ENCODE assay signal across 1 cellular context in the genomic region with DNA sequence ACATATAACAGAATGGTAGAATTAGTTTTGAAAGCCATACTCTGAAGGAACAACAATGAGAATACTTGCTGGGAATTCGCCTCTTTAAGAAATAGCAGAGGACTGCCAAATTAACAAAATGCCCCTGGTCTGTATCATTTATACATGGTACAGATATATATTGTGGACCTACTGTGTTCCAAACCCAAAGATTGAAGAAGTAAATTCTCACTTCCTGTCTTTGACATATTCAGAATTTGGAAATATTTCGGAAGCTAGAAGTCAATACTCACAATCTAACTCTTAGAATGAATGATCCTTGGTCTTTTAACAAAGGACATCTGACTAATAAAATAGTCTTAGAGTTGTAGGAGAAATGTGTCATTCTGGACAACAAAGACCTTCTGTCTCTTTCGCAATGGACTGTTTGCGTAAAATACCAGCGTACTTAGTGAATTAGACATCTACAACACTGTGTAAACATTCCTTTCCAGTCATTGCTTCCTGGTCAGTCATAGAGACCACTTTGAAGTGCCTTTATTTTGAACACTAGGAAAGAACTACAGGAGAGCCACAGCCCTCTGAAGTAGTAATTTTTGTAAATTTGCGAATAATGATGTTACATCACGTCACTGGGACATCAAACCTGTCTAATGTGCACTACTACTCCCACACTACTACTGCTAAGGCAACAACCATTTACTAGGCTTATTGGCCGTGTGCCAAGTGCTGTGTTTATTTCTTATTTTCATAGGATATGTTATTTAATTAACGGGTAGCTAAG.
A peak's percentile ranks its signal among the peaks of the same experiment; 100 is the strongest.
TF ChIP-seq lines count a peak whose summit lies in the region.

No MANE protein-coding gene starts in this region.

TF ChIP-seq in HepG2, 621 proteins besides CTCF, POLR2A, EP300 and RAD21 (continued from another document):
- TF ChIP-seq, protein P1, sequence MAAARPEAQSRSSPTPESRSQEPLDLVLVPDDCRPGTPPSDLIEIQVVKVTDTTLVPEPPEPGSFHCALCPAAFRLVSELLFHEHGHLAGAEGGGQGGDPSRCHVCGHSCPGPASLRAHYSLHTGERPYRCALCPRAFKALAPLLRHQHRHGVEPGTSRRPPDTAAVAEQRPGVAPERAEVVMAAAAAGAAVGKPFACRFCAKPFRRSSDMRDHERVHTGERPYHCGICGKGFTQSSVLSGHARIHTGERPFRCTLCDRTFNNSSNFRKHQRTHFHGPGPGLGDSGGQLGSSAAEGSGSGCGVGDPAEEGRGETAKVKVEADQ (CRISPR knock-in tag; IDR thresholded peaks at IDR 0.05; ENCODE audit: borderline replicate concordance), result no peak
- TF ChIP-seq CENPT (CRISPR knock-in tag; IDR thresholded peaks at IDR 0.05; ENCODE audit: low read depth), result no peak
- TF ChIP-seq, protein P2, sequence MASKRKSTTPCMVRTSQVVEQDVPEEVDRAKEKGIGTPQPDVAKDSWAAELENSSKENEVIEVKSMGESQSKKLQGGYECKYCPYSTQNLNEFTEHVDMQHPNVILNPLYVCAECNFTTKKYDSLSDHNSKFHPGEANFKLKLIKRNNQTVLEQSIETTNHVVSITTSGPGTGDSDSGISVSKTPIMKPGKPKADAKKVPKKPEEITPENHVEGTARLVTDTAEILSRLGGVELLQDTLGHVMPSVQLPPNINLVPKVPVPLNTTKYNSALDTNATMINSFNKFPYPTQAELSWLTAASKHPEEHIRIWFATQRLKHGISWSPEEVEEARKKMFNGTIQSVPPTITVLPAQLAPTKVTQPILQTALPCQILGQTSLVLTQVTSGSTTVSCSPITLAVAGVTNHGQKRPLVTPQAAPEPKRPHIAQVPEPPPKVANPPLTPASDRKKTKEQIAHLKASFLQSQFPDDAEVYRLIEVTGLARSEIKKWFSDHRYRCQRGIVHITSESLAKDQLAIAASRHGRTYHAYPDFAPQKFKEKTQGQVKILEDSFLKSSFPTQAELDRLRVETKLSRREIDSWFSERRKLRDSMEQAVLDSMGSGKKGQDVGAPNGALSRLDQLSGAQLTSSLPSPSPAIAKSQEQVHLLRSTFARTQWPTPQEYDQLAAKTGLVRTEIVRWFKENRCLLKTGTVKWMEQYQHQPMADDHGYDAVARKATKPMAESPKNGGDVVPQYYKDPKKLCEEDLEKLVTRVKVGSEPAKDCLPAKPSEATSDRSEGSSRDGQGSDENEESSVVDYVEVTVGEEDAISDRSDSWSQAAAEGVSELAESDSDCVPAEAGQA (IDR thresholded peaks at IDR 0.05; ENCODE audit: low read depth), result peak; percentile 87
- TF ChIP-seq, protein P2 (CRISPR knock-in tag; IDR thresholded peaks at IDR 0.05; ENCODE audit: borderline replicate concordance), result no peak
- TF ChIP-seq ZNF674 (CRISPR knock-in tag; IDR thresholded peaks at IDR 0.05; ENCODE audit: low read depth), result no peak
- TF ChIP-seq HMG20A (CRISPR knock-in tag; IDR thresholded peaks at IDR 0.05; ENCODE audit: borderline replicate concordance), result peak; percentile 99
- no peak for TF ChIP-seq AGO2 (optimal IDR thresholded peaks at IDR 0.05; ENCODE audit: low read depth, low read length)
- TF ChIP-seq TOPORS (CRISPR knock-in tag; IDR thresholded peaks at IDR 0.05), result no peak
- peak; percentile 85; the same call in 1 of the 2 replicates for TF ChIP-seq HOXD1 (CRISPR knock-in tag; IDR thresholded peaks at IDR 0.05)
- no peak for TF ChIP-seq ZNF550 (CRISPR knock-in tag; IDR thresholded peaks at IDR 0.05; ENCODE audit: borderline replicate concordance)
- TF ChIP-seq GATAD2A (CRISPR knock-in tag; IDR thresholded peaks at IDR 0.05), result peak; percentile 99
- TF ChIP-seq, protein P3, sequence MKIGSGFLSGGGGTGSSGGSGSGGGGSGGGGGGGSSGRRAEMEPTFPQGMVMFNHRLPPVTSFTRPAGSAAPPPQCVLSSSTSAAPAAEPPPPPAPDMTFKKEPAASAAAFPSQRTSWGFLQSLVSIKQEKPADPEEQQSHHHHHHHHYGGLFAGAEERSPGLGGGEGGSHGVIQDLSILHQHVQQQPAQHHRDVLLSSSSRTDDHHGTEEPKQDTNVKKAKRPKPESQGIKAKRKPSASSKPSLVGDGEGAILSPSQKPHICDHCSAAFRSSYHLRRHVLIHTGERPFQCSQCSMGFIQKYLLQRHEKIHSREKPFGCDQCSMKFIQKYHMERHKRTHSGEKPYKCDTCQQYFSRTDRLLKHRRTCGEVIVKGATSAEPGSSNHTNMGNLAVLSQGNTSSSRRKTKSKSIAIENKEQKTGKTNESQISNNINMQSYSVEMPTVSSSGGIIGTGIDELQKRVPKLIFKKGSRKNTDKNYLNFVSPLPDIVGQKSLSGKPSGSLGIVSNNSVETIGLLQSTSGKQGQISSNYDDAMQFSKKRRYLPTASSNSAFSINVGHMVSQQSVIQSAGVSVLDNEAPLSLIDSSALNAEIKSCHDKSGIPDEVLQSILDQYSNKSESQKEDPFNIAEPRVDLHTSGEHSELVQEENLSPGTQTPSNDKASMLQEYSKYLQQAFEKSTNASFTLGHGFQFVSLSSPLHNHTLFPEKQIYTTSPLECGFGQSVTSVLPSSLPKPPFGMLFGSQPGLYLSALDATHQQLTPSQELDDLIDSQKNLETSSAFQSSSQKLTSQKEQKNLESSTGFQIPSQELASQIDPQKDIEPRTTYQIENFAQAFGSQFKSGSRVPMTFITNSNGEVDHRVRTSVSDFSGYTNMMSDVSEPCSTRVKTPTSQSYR (CRISPR knock-in tag; IDR thresholded peaks at IDR 0.05; ENCODE audit: borderline replicate concordance), result peak; percentile 64; the same call in 1 of the 2 replicates
- TF ChIP-seq GABPA (IDR thresholded peaks at IDR 0.05; ENCODE audit: low read depth, low read length), result no peak
- TF ChIP-seq GABPA (CRISPR knock-in tag; IDR thresholded peaks at IDR 0.05; ENCODE audit: low read depth), result peak; percentile 63
- TF ChIP-seq ZSCAN21 (CRISPR knock-in tag; IDR thresholded peaks at IDR 0.05; ENCODE audit: borderline replicate concordance), result 0 out of 2 replicates have a peak, but pooled peaks have one; percentile 57
- peak; percentile 94; the same call in 1 of the 2 replicates for TF ChIP-seq NFKBIZ (CRISPR knock-in tag; IDR thresholded peaks at IDR 0.05)
- TF ChIP-seq ZNF557 (CRISPR knock-in tag; IDR thresholded peaks at IDR 0.05), result no peak
- peak; percentile 84 for TF ChIP-seq SKI (IDR thresholded peaks at IDR 0.05; ENCODE audit: partially characterized antibody)
- TF ChIP-seq NCOA5 (CRISPR knock-in tag; IDR thresholded peaks at IDR 0.05), result no peak
- no peak for TF ChIP-seq DMAP1 (CRISPR knock-in tag; IDR thresholded peaks at IDR 0.05)
- 0 out of 2 replicates have a peak, but pooled peaks have one; percentile 14 for TF ChIP-seq ATF7 (IDR thresholded peaks at IDR 0.05)
- no peak for TF ChIP-seq ATF7 (CRISPR knock-in tag; IDR thresholded peaks at IDR 0.05)
- TF ChIP-seq PHB2 (IDR thresholded peaks at IDR 0.05; ENCODE audit: partially characterized antibody), result no peak
- TF ChIP-seq, protein P4, sequence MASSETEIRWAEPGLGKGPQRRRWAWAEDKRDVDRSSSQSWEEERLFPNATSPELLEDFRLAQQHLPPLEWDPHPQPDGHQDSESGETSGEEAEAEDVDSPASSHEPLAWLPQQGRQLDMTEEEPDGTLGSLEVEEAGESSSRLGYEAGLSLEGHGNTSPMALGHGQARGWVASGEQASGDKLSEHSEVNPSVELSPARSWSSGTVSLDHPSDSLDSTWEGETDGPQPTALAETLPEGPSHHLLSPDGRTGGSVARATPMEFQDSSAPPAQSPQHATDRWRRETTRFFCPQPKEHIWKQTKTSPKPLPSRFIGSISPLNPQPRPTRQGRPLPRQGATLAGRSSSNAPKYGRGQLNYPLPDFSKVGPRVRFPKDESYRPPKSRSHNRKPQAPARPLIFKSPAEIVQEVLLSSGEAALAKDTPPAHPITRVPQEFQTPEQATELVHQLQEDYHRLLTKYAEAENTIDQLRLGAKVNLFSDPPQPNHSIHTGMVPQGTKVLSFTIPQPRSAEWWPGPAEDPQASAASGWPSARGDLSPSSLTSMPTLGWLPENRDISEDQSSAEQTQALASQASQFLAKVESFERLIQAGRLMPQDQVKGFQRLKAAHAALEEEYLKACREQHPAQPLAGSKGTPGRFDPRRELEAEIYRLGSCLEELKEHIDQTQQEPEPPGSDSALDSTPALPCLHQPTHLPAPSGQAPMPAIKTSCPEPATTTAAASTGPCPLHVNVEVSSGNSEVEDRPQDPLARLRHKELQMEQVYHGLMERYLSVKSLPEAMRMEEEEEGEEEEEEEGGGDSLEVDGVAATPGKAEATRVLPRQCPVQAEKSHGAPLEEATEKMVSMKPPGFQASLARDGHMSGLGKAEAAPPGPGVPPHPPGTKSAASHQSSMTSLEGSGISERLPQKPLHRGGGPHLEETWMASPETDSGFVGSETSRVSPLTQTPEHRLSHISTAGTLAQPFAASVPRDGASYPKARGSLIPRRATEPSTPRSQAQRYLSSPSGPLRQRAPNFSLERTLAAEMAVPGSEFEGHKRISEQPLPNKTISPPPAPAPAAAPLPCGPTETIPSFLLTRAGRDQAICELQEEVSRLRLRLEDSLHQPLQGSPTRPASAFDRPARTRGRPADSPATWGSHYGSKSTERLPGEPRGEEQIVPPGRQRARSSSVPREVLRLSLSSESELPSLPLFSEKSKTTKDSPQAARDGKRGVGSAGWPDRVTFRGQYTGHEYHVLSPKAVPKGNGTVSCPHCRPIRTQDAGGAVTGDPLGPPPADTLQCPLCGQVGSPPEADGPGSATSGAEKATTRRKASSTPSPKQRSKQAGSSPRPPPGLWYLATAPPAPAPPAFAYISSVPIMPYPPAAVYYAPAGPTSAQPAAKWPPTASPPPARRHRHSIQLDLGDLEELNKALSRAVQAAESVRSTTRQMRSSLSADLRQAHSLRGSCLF (CRISPR knock-in tag; IDR thresholded peaks at IDR 0.05; ENCODE audit: borderline replicate concordance), result no peak
- peak; percentile 75 for TF ChIP-seq ELF1 (CRISPR knock-in tag; IDR thresholded peaks at IDR 0.05)
- no peak for TF ChIP-seq ARNTL (CRISPR knock-in tag; IDR thresholded peaks at IDR 0.05)
- no peak; the same call in 1 of the 2 replicates for TF ChIP-seq BRCA1 (CRISPR knock-in tag; IDR thresholded peaks at IDR 0.05)
- TF ChIP-seq XRCC5 (optimal IDR thresholded peaks at IDR 0.05; ENCODE audit: low read length), result no peak
- peak; percentile 79 for TF ChIP-seq MEIS2 (CRISPR knock-in tag; IDR thresholded peaks at IDR 0.05)
- no peak for TF ChIP-seq ZNF552 (CRISPR knock-in tag; IDR thresholded peaks at IDR 0.05; ENCODE audit: borderline replicate concordance)
- TF ChIP-seq NFIC (IDR thresholded peaks at IDR 0.05; ENCODE audit: low read length), result peak; percentile 96
- TF ChIP-seq ZNF577 (CRISPR knock-in tag; IDR thresholded peaks at IDR 0.05; ENCODE audit: borderline replicate concordance, low read depth), result no peak
- TF ChIP-seq TEAD3 (CRISPR knock-in tag; optimal IDR thresholded peaks at IDR 0.05; ENCODE audit: borderline replicate concordance), result peak; percentile 99
- TF ChIP-seq, protein P5, sequence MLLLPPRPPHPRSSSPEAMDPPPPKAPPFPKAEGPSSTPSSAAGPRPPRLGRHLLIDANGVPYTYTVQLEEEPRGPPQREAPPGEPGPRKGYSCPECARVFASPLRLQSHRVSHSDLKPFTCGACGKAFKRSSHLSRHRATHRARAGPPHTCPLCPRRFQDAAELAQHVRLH (CRISPR knock-in tag; IDR thresholded peaks at IDR 0.05; ENCODE audit: borderline replicate concordance, low read depth), result peak; percentile 27; the same call in 1 of the 2 replicates
- TF ChIP-seq, protein P6, sequence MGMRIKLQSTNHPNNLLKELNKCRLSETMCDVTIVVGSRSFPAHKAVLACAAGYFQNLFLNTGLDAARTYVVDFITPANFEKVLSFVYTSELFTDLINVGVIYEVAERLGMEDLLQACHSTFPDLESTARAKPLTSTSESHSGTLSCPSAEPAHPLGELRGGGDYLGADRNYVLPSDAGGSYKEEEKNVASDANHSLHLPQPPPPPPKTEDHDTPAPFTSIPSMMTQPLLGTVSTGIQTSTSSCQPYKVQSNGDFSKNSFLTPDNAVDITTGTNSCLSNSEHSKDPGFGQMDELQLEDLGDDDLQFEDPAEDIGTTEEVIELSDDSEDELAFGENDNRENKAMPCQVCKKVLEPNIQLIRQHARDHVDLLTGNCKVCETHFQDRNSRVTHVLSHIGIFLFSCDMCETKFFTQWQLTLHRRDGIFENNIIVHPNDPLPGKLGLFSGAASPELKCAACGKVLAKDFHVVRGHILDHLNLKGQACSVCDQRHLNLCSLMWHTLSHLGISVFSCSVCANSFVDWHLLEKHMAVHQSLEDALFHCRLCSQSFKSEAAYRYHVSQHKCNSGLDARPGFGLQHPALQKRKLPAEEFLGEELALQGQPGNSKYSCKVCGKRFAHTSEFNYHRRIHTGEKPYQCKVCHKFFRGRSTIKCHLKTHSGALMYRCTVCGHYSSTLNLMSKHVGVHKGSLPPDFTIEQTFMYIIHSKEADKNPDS (CRISPR knock-in tag; IDR thresholded peaks at IDR 0.05), result peak; percentile 55; the same call in 1 of the 2 replicates
